ENCODE assay signal across 12 cellular contexts in genomic region chr18:58525928-58526424, GRCh38.
A peak's percentile ranks its signal among the peaks of the same experiment; 100 is the strongest.
DNase-seq lines count a peak whose midpoint lies in the region; ATAC-seq, FAIRE-seq and TF ChIP-seq lines count a peak whose summit lies in the region.
"Had no signal": no experiment of that assay in that cellular context is flagged by ENCODE, and none has a peak within 500 bp of the region (broad histone marks: within the 10 kb centered on the region; RNA-seq: fewer than 3 reads in every experiment).

No MANE protein-coding gene starts in this region.

- H3K27me3 ChIP-seq in Caco-2 (replicated peaks; ENCODE audit: control insufficient read depth, insufficient read depth, low read length) (no peaks in the 10 kb centered on the region), astrocyte (ENCODE audit: insufficient read depth, low read length) (no peaks in the 10 kb centered on the region)

- no peaks in the 10 kb centered on the region for H4K20me1 ChIP-seq in astrocyte (ENCODE audit: insufficient read depth, low read length)

- no peak for DNase-seq in Caco-2
- DNase-seq in astrocyte (ENCODE audit: low read depth): no peak
- DNase-seq in DMS 273 (lab: John Stamatoyannopoulos, UW; ENCODE audit: unreplicated experiment): no peak
- no peak for DNase-seq in activated CD4-positive, alpha-beta memory T cell treated with anti-CD3 and anti-CD28 coated beads, Interleukin-2, amount 10 ng/mL, durations not matched to agents 7 days and 5 days
- DNase-seq in GM20000 (ENCODE audit: low spot score): no peak
- no peak for DNase-seq in GDM1 (lab: John Stamatoyannopoulos, UW)
- DNase-seq: amniotic stem cell had no signal

- ATAC-seq in GM19372 (IDR thresholded peaks at IDR 0.05; ENCODE audit: low read depth, unreplicated experiment) (peak; percentile 61), HG03060 (IDR thresholded peaks at IDR 0.05; ENCODE audit: low read depth, unreplicated experiment) (peak; percentile 53)
- ATAC-seq: sciatic nerve had no signal

- no peak overlapping the region for H2AFZ ChIP-seq in astrocyte (ENCODE audit: low read depth, low read length)

- H3K4me1 Mint-ChIP-seq in Caco-2 (ENCODE audit: low read depth, unreplicated experiment): no peaks in the 10 kb centered on the region
- peaks cover 22% of the 10 kb centered on the region for H3K4me1 Mint-ChIP-seq in astrocyte (ENCODE audit: low read depth, unreplicated experiment)
- peaks cover 6% of the 10 kb centered on the region for H3K4me1 Mint-ChIP-seq in activated CD4-positive, alpha-beta memory T cell treated with anti-CD3 and anti-CD28 coated beads, Interleukin-2, amount 10 ng/mL, durations not matched to agents 7 days and 5 days

- H3K36me3 Mint-ChIP-seq in Caco-2 (ENCODE audit: insufficient read depth, unreplicated experiment): peaks cover 10% of the 10 kb centered on the region
- peaks cover 25% of the 10 kb centered on the region for H3K36me3 Mint-ChIP-seq in astrocyte (ENCODE audit: low read depth, unreplicated experiment)
- H3K36me3 Mint-ChIP-seq in activated CD4-positive, alpha-beta memory T cell treated with anti-CD3 and anti-CD28 coated beads, Interleukin-2, amount 10 ng/mL, durations not matched to agents 7 days and 5 days (ENCODE audit: low read depth): no peaks in the 10 kb centered on the region

- CTCF ChIA-PET in Caco-2 (lab: Charles Lee): interaction anchor here (1.5 kb wide), 2 partner anchors 23 to 136 kb away, joined by 4 read pairs; no protein-coding TSS in a partner anchor
- CTCF ChIA-PET in activated CD4-positive, alpha-beta memory T cell treated with anti-CD3 and anti-CD28 coated beads, Interleukin-2, amount 10 ng/mL, durations not matched to agents 7 days and 5 days (lab: Charles Lee): interaction anchor here (1.3 to 1.7 kb wide), 2 partner anchors 238 to 243 kb away, joined by 7 read pairs; no protein-coding TSS in a partner anchor

- TF ChIP-seq CTCF in Caco-2 (IDR thresholded peaks at IDR 0.05; ENCODE audit: insufficient read depth in 1 of 2, low read depth in 1 of 2, low read length in 1 of 2, severe bottlenecking in 1 of 2, unreplicated experiment in 1 of 2) (no peak), astrocyte (IDR thresholded peaks at IDR 0.05; ENCODE audit: insufficient read depth, low read depth, low read length) (no peak), GM20000 (IDR thresholded peaks at IDR 0.05; ENCODE audit: extremely low read depth, missing control alignments) (no peak)

- H3K27ac Mint-ChIP-seq in Caco-2 (ENCODE audit: unreplicated experiment): peak overlapping the region; percentile 85
- peak overlapping the region; percentile 48 for H3K27ac Mint-ChIP-seq in astrocyte (ENCODE audit: unreplicated experiment)
- no peak overlapping the region for H3K27ac Mint-ChIP-seq in activated CD4-positive, alpha-beta memory T cell treated with anti-CD3 and anti-CD28 coated beads, Interleukin-2, amount 10 ng/mL, durations not matched to agents 7 days and 5 days

- intact Hi-C loops in Caco-2 (cut with micrococcal nuclease; ENCODE audit: unreplicated experiment): loop anchor here (2.0 to 5.0 kb wide), 3 partner anchors 66 to 145 kb away; partner anchors contain the start of genes ALPK2 and MALT1

- no peak for FAIRE-seq in astrocyte (lab: Jason Lieb, UNC)

- no peak overlapping the region for H3K4me2 ChIP-seq in astrocyte (ENCODE audit: low read length)
- H3K4me2 ChIP-seq: KMS-11 had no signal

- H3K36me3 ChIP-seq in Caco-2 (ENCODE audit: control insufficient read depth, insufficient read depth, low read length) (no peaks in the 10 kb centered on the region), astrocyte (ENCODE audit: insufficient read depth, low read length) (no peaks in the 10 kb centered on the region)

- no peak overlapping the region for H3K4me3 ChIP-seq in Caco-2 (ENCODE audit: low read depth, low read length)
- no peak overlapping the region for H3K4me3 ChIP-seq in astrocyte (ENCODE audit: insufficient read depth, low read depth, low read length)

- H3K4me1 ChIP-seq in Caco-2 (peaks cover 48% of the 10 kb centered on the region), astrocyte (ENCODE audit: insufficient read depth, low read length) (peaks cover 8% of the 10 kb centered on the region)

- no peaks in the 10 kb centered on the region for H3K9me3 Mint-ChIP-seq in Caco-2 (ENCODE audit: unreplicated experiment)
- H3K9me3 Mint-ChIP-seq in astrocyte (ENCODE audit: unreplicated experiment): no peaks in the 10 kb centered on the region
- no peaks in the 10 kb centered on the region for H3K9me3 Mint-ChIP-seq in activated CD4-positive, alpha-beta memory T cell treated with anti-CD3 and anti-CD28 coated beads, Interleukin-2, amount 10 ng/mL, durations not matched to agents 7 days and 5 days

- H3K4me3 Mint-ChIP-seq in Caco-2 (ENCODE audit: unreplicated experiment) (peak overlapping the region; percentile 58), astrocyte (ENCODE audit: unreplicated experiment) (no peak overlapping the region)
- no peak overlapping the region for H3K4me3 Mint-ChIP-seq in activated CD4-positive, alpha-beta memory T cell treated with anti-CD3 and anti-CD28 coated beads, Interleukin-2, amount 10 ng/mL, durations not matched to agents 7 days and 5 days

- H3K9me3 ChIP-seq in Caco-2 (no peaks in the 10 kb centered on the region), astrocyte (ENCODE audit: insufficient read depth, low read depth, low read length) (no peaks in the 10 kb centered on the region)

- no peak overlapping the region for H3K27ac ChIP-seq in astrocyte (ENCODE audit: low read depth, low read length)
- H3K27ac ChIP-seq: C4-2B, KMS-11 had no signal

- H3K27me3 Mint-ChIP-seq in Caco-2 (ENCODE audit: insufficient read depth, unreplicated experiment) (no peaks in the 10 kb centered on the region), astrocyte (ENCODE audit: low read depth, unreplicated experiment) (no peaks in the 10 kb centered on the region)
- H3K27me3 Mint-ChIP-seq in activated CD4-positive, alpha-beta memory T cell treated with anti-CD3 and anti-CD28 coated beads, Interleukin-2, amount 10 ng/mL, durations not matched to agents 7 days and 5 days: peaks cover 22% of the 10 kb centered on the region

- no peak overlapping the region for H3K9ac ChIP-seq in astrocyte (ENCODE audit: low read length)
- H3K9ac ChIP-seq: KMS-11 had no signal

- POLR2A ChIA-PET in Caco-2 (lab: Charles Lee): no interaction called here
- POLR2A ChIA-PET in activated CD4-positive, alpha-beta memory T cell treated with anti-CD3 and anti-CD28 coated beads, Interleukin-2, amount 10 ng/mL, durations not matched to agents 7 days and 5 days (lab: Charles Lee): no interaction called here

- no TSS peak for BruUV-seq in Caco-2 (replicated peaks; lab: Mats Ljungman, UMichigan)

- H3K79me2 ChIP-seq in astrocyte (ENCODE audit: insufficient read depth, low read length): no peaks in the 10 kb centered on the region
